In genomic region chr14:68089146-68089715, GRCh38 we compare ENCODE assay signal across 10 cellular contexts.
DNase-seq lines count a peak whose midpoint lies in the region; ATAC-seq, FAIRE-seq and TF ChIP-seq lines count a peak whose summit lies in the region.
"Had no signal": no experiment of that assay in that cellular context is flagged by ENCODE, and none has a peak within 500 bp of the region (broad histone marks: within the 10 kb centered on the region; RNA-seq: fewer than 3 reads in every experiment).

No MANE protein-coding gene starts in this region.

- H3K36me3 ChIP-seq in endothelial cell of umbilical vein (ENCODE audit: control insufficient read depth in 2 of 2, extremely low read depth in 1 of 2, insufficient read depth in 2 of 2, low read length in 2 of 2) (no peaks in the 10 kb centered on the region), left ventricle myocardium inferior (no peaks in the 10 kb centered on the region)

- H4K20me1 ChIP-seq in endothelial cell of umbilical vein (replicated peaks; ENCODE audit: control insufficient read depth, extremely low read depth, insufficient read depth, low read length), result no peaks in the 10 kb centered on the region

- no peak overlapping the region for H2AFZ ChIP-seq in endothelial cell of umbilical vein (ENCODE audit: low read depth, low read length)

- H3K27ac ChIP-seq in endothelial cell of umbilical vein (ENCODE audit: insufficient read depth, low read depth, low read length) (no peak overlapping the region), left ventricle myocardium inferior (replicated peaks) (no peak overlapping the region)

- ATAC-seq in HG03280 (IDR thresholded peaks at IDR 0.05; ENCODE audit: unreplicated experiment), result no peak
- ATAC-seq: left colon had no signal

- H3K9me3 ChIP-seq in endothelial cell of umbilical vein (replicated peaks; ENCODE audit: control insufficient read depth, insufficient read depth, low read length) (no peaks in the 10 kb centered on the region), left ventricle myocardium inferior (replicated peaks) (peaks cover 11% of the 10 kb centered on the region)

- TF ChIP-seq POLR2A in endothelial cell of umbilical vein (IDR thresholded peaks at IDR 0.05; ENCODE audit: low read depth, low read length), result no peak

- no peak overlapping the region for H3K4me2 ChIP-seq in endothelial cell of umbilical vein (ENCODE audit: insufficient read depth, low read length)

- H3K4me3 ChIP-seq in endothelial cell of umbilical vein (replicated peaks in 1 of 3; ENCODE audit: insufficient read depth in 1 of 3, low read depth in 1 of 3, low read length in 3 of 3) (no peak overlapping the region), left ventricle myocardium inferior (no peak overlapping the region)

- H3K4me1 ChIP-seq in endothelial cell of umbilical vein (ENCODE audit: control insufficient read depth, extremely low read depth, insufficient read depth, low read length) (no peaks in the 10 kb centered on the region), left ventricle myocardium inferior (peaks cover 9% of the 10 kb centered on the region)

- TF ChIP-seq CTCF in endothelial cell of umbilical vein (IDR thresholded peaks at IDR 0.05; ENCODE audit: extremely low read depth in 1 of 2, insufficient read depth in 1 of 2, low read depth in 1 of 2, low read length in 2 of 2) (no peak), left ventricle myocardium inferior (IDR thresholded peaks at IDR 0.05; ENCODE audit: borderline replicate concordance) (no peak)

- no peaks in the 10 kb centered on the region for H3K79me2 ChIP-seq in endothelial cell of umbilical vein (ENCODE audit: control insufficient read depth, insufficient read depth, low read length)

- H3K27me3 ChIP-seq in endothelial cell of umbilical vein (ENCODE audit: control insufficient read depth in 2 of 2, insufficient read depth in 2 of 2, low read length in 2 of 2) (no peaks in the 10 kb centered on the region), left ventricle myocardium inferior (ENCODE audit: low read depth) (peaks cover 4% of the 10 kb centered on the region)

- no TSS peak for BruUV-seq in endothelial cell of umbilical vein (replicated peaks; lab: Mats Ljungman, UMichigan)

- POLR2A ChIA-PET in endothelial cell of umbilical vein (lab: Charles Lee), result no interaction called here

- no peaks in the 10 kb centered on the region for H3K9me1 ChIP-seq in endothelial cell of umbilical vein (replicated peaks; ENCODE audit: control insufficient read depth, extremely low read depth, insufficient read depth, low read length)

- DNase-seq in GM19239 (ENCODE audit: insufficient read length, low spot score) (no peak), NCI-H345 (lab: John Stamatoyannopoulos, UW) (peak; percentile 95), endothelial cell of umbilical vein (ENCODE audit: low read depth, low spot score) (peak; percentile 6), renal cortical epithelial cell (ENCODE audit: low read depth) (peak; percentile 95), left ventricle myocardium inferior (no peak), mucosa of gallbladder (ENCODE audit: low spot score) (no peak)
- DNase-seq in stimulated activated CD4-positive, alpha-beta T cell treated with anti-CD3 and anti-CD28 coated beads, Interleukin-2, amount 100 ng/mL, for 24 hours, result no peak
- DNase-seq: Right ventricle myocardium superior had no signal

- CTCF ChIA-PET in endothelial cell of umbilical vein (lab: Charles Lee), result interaction anchor here (1.5 kb wide), 1 partner anchor 20 kb away, joined by 4 read pairs; no protein-coding TSS in a partner anchor

- peak; percentile 47 for FAIRE-seq in GM19239 (lab: Jason Lieb, UNC)
- no peak for FAIRE-seq in endothelial cell of umbilical vein (lab: Jason Lieb, UNC)

- intact Hi-C loops in endothelial cell of umbilical vein (cut with micrococcal nuclease), result no loop called here
- intact Hi-C loops in left ventricle myocardium inferior (cut with micrococcal nuclease), result no loop called here

- no peak overlapping the region for H3K9ac ChIP-seq in endothelial cell of umbilical vein (replicated peaks; ENCODE audit: extremely low read depth, insufficient read depth, low read length)

- dilution Hi-C loops in endothelial cell of umbilical vein (cut with MboI; ENCODE audit: extremely low pct_ligation_motif_present, low sequenced_read_pairs), result no loop called here

TF ChIP-seq in endothelial cell of umbilical vein, 7 proteins besides CTCF, POLR2A, EP300 and RAD21:
- TF ChIP-seq JUN (IDR thresholded peaks at IDR 0.05; ENCODE audit: borderline replicate concordance, insufficient read depth, insufficient read length, low read depth), result no peak
- TF ChIP-seq MYC (IDR thresholded peaks at IDR 0.05; ENCODE audit: low read depth, low read length), result no peak
- no peak for TF ChIP-seq FOS (IDR thresholded peaks at IDR 0.05; ENCODE audit: borderline replicate concordance, insufficient read depth, low read length)
- no peak for TF ChIP-seq GATA2 (IDR thresholded peaks at IDR 0.05; ENCODE audit: insufficient read depth, insufficient read length, low read depth, low read length)
- TF ChIP-seq, protein P1, sequence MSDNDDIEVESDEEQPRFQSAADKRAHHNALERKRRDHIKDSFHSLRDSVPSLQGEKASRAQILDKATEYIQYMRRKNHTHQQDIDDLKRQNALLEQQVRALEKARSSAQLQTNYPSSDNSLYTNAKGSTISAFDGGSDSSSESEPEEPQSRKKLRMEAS (IDR thresholded peaks at IDR 0.05; ENCODE audit: insufficient read depth, insufficient read length), result no peak
- no peak for TF ChIP-seq POLR2AphosphoS5 (IDR thresholded peaks at IDR 0.05; ENCODE audit: insufficient read depth, low read depth, low read length)
- TF ChIP-seq EZH2 (IDR thresholded peaks at IDR 0.05; ENCODE audit: borderline replicate concordance, low read depth, low read length, severe bottlenecking), result no peak

Comparison
In these comparisons a context has a peak if more than half of its experiments do, and no peak if none do; other contexts are left out.
1. DNase-seq: peak in NCI-H345 (single experiment), endothelial cell of umbilical vein (single experiment) and renal cortical epithelial cell (single experiment); none in GM19239 (single experiment), left ventricle myocardium inferior (single experiment), mucosa of gallbladder (single experiment) and stimulated activated CD4-positive, alpha-beta T cell treated with anti-CD3 and anti-CD28 coated beads, Interleukin-2, amount 100 ng/mL, for 24 hours (0 of 2).